Comparison of ENCODE assay signal across 3 cellular contexts in genomic region chr16:66631558-66631957, GRCh38. TPM values are rescaled to one million over a fixed set of nuclear protein-coding genes. Genes with fewer than 3 reads are reported as not detected.
"Had no signal": no experiment of that assay in that cellular context is flagged by ENCODE, and none has a peak within 500 bp of the region (broad histone marks: within the 10 kb centered on the region; RNA-seq: fewer than 3 reads in every experiment).

No MANE protein-coding gene starts in this region.

RNA-seq across cellular contexts. Expression of gene CMTM2, which starts 52.3 kb away (rescaled TPM):
- total RNA-seq: LHCN-M2, M059J, NCI-H460 had no signal
